In the genomic region with DNA sequence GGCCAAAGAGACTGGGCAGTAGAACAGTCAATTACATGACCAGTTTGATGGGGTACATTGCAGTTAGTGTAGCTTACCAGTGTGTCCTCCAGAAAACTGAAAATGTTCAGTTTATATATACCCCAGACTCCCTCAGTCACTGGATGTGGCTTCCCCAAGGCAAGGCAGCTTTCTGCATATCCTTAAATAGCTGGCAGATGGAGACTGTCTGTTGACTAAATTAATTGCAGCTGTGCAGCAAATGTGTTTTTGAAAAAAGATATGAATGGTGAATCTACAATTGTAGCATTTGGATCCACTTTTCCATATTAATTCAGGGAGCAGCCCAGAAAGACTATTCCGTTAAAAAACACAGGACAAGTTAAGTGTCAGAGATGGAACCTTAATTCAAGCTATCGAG, we compare ENCODE assay signal across 18 cellular contexts.
DNase-seq lines count a peak whose midpoint lies in the region; ATAC-seq and TF ChIP-seq lines count a peak whose summit lies in the region.
"Had no signal": no experiment of that assay in that cellular context is flagged by ENCODE, and none has a peak within 500 bp of the region (broad histone marks: within the 10 kb centered on the region; RNA-seq: fewer than 3 reads in every experiment).

No MANE protein-coding gene starts in this region.

- H3K4me3 ChIP-seq in GM23248 (no peak overlapping the region), esophagus muscularis mucosa (no peak overlapping the region), spleen (no peak overlapping the region)
- H3K4me3 ChIP-seq: GM12878, K562, MG63 had no signal

- H3K9me3 ChIP-seq in GM23248 (ENCODE audit: low read depth) = no peaks in the 10 kb centered on the region
- no peaks in the 10 kb centered on the region for H3K9me3 ChIP-seq in esophagus muscularis mucosa
- peaks cover 0 to 10% (median 0%) of the 10 kb centered on the region in 8 donors for H3K9me3 ChIP-seq in spleen
- H3K9me3 ChIP-seq: MG63 had no signal

- no peak for TF ChIP-seq POLR2A in esophagus muscularis mucosa (IDR thresholded peaks at IDR 0.05; ENCODE audit: low read depth)
- no peak for TF ChIP-seq POLR2A in spleen (IDR thresholded peaks at IDR 0.05)

- no peaks in the 10 kb centered on the region for H3K9me2 ChIP-seq in GM23248 (ENCODE audit: insufficient read depth)

- no peak overlapping the region for H3K4me2 ChIP-seq in GM23248 (ENCODE audit: unreplicated experiment)

- H3K27me3 ChIP-seq in GM23248 (replicated peaks; ENCODE audit: insufficient read depth) (no peaks in the 10 kb centered on the region), esophagus muscularis mucosa (no peaks in the 10 kb centered on the region), spleen (replicated peaks in 1 of 7) (no peaks in the 10 kb centered on the region)
- H3K27me3 ChIP-seq: MG63 had no signal

- H3K36me3 ChIP-seq in GM23248 (ENCODE audit: low read depth) (no peaks in the 10 kb centered on the region), esophagus muscularis mucosa (no peaks in the 10 kb centered on the region), spleen (no peaks in the 10 kb centered on the region)
- H3K36me3 ChIP-seq: MG63 had no signal

- WGBS in GM23248 (ENCODE audit: low coverage in 1 of 2, low lambda C conversion rate in 2 of 2, missing lambda C conversion rate in 2 of 2), 2 experiments = 0 to 3% methylated on average over 2 of the region's 2 CpGs
- 65% methylated on average over 2 of the region's 2 CpGs for WGBS in esophagus muscularis mucosa
- WGBS in spleen, 5 donors = 76 to 91% (median 79%) methylated on average over 2 of the region's 2 CpGs

- TF ChIP-seq CTCF in esophagus muscularis mucosa (IDR thresholded peaks at IDR 0.05) (no peak), spleen (IDR thresholded peaks at IDR 0.05 in 8 of 11, conservative IDR thresholded peaks at IDR 0.05 in 3 of 11) (no peak)

- H3K27ac ChIP-seq in GM23248 (no peak overlapping the region), esophagus muscularis mucosa (replicated peaks in 1 of 4) (no peak overlapping the region), spleen (no peak overlapping the region)
- H3K27ac ChIP-seq: HL-60 had no signal

- no peak for TF ChIP-seq EP300 in esophagus muscularis mucosa (IDR thresholded peaks at IDR 0.05)

- in situ Hi-C loops in GM23248 (cut with MboI) = no loop called here

- no peaks in the 10 kb centered on the region for H4K20me1 ChIP-seq in GM23248 (ENCODE audit: insufficient read depth)

- H2AFZ ChIP-seq in GM23248 = no peak overlapping the region

- no peaks in the 10 kb centered on the region for H3F3A ChIP-seq in GM23248 (ENCODE audit: insufficient read depth)

- no peaks in the 10 kb centered on the region for H3K79me2 ChIP-seq in GM23248 (ENCODE audit: insufficient read depth)

- H3K4me1 ChIP-seq in GM23248 (ENCODE audit: insufficient read depth) = no peaks in the 10 kb centered on the region
- no peaks in the 10 kb centered on the region for H3K4me1 ChIP-seq in esophagus muscularis mucosa
- no peaks in the 10 kb centered on the region for H3K4me1 ChIP-seq in spleen

- intact Hi-C loops in esophagus muscularis mucosa (cut with DNase I) (no loop called here), spleen (cut with DNase I; ENCODE audit: low total_unique reads) (no loop called here)

- DNase-seq in GM23248 (peak; percentile 2), fibroblast of the conjunctiva (ENCODE audit: low read depth) (peak; percentile 14), esophagus muscularis mucosa (ENCODE audit: extremely low spot score) (no peak), spleen (no peak)
- DNase-seq: COR-L47, DMS153, MG63, NCI-H1105, NCI-H187 treated with DMSO at 0.1 percent for 48 hours, NCI-H2171, NCI-H510A, RPMI8226 had no signal

- H3K9ac ChIP-seq in GM23248 = no peak overlapping the region

- ATAC-seq in GM18907 (IDR thresholded peaks at IDR 0.05; ENCODE audit: unreplicated experiment) (no peak), GM19351 (IDR thresholded peaks at IDR 0.05; ENCODE audit: unreplicated experiment) (no peak)
- ATAC-seq: GM12878, K562 had no signal

TF ChIP-seq in PFSK-1, 5 proteins besides CTCF, POLR2A, EP300 and RAD21:
- no peak for TF ChIP-seq FOXP2 (optimal IDR thresholded peaks at IDR 0.05; ENCODE audit: borderline replicate concordance, extremely low read depth, extremely low read length, insufficient read depth)
- TF ChIP-seq TAF1 (IDR thresholded peaks at IDR 0.05; ENCODE audit: borderline replicate concordance, insufficient read depth, low read length) = no peak
- TF ChIP-seq, protein P1, sequence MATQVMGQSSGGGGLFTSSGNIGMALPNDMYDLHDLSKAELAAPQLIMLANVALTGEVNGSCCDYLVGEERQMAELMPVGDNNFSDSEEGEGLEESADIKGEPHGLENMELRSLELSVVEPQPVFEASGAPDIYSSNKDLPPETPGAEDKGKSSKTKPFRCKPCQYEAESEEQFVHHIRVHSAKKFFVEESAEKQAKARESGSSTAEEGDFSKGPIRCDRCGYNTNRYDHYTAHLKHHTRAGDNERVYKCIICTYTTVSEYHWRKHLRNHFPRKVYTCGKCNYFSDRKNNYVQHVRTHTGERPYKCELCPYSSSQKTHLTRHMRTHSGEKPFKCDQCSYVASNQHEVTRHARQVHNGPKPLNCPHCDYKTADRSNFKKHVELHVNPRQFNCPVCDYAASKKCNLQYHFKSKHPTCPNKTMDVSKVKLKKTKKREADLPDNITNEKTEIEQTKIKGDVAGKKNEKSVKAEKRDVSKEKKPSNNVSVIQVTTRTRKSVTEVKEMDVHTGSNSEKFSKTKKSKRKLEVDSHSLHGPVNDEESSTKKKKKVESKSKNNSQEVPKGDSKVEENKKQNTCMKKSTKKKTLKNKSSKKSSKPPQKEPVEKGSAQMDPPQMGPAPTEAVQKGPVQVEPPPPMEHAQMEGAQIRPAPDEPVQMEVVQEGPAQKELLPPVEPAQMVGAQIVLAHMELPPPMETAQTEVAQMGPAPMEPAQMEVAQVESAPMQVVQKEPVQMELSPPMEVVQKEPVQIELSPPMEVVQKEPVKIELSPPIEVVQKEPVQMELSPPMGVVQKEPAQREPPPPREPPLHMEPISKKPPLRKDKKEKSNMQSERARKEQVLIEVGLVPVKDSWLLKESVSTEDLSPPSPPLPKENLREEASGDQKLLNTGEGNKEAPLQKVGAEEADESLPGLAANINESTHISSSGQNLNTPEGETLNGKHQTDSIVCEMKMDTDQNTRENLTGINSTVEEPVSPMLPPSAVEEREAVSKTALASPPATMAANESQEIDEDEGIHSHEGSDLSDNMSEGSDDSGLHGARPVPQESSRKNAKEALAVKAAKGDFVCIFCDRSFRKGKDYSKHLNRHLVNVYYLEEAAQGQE (IDR thresholded peaks at IDR 0.05; ENCODE audit: insufficient read depth in 1 of 2, low read depth in 2 of 2, low read length in 2 of 2) = no peak
- TF ChIP-seq POLR2AphosphoS5 (IDR thresholded peaks at IDR 0.05; ENCODE audit: low read depth, low read length) = peak; percentile 31; the same call in 1 of the 2 replicates
- no peak for TF ChIP-seq SIN3A (IDR thresholded peaks at IDR 0.05; ENCODE audit: borderline replicate concordance, insufficient read depth, low read length)

Comparison
In these comparisons a context has a peak if more than half of its experiments do, and no peak if none do; other contexts are left out.
1. DNase-seq: peak in GM23248 (single experiment) and fibroblast of the conjunctiva (single experiment); none in esophagus muscularis mucosa (single experiment) and spleen (single experiment).